ENCODE assay signal across 20 cellular contexts in the genomic region with DNA sequence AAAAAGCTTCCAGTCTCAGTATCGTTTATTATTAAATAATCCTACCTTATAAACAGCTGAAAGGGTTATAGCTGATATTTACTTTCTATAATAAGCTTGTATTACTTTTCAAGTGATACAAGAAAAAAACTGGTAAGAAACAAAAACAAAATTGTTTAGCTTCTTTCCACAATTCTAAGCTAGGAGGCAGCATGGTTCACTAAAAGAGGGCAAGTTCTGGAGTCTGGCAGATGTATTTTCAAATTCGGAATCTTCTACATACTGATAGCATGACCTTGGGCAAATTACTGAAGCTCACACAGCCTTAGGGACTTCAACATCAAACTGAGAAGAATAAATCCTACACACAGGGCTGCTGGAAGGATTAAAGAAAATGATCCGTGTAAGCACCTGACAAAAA. TPM values are rescaled to one million over a fixed set of nuclear protein-coding genes. Genes with fewer than 3 reads are reported as not detected.
DNase-seq lines count a peak whose midpoint lies in the region; ATAC-seq, FAIRE-seq and TF ChIP-seq lines count a peak whose summit lies in the region.
"Had no signal": no experiment of that assay in that cellular context is flagged by ENCODE, and none has a peak within 500 bp of the region (broad histone marks: within the 10 kb centered on the region; RNA-seq: fewer than 3 reads in every experiment).

No MANE protein-coding gene starts in this region.

- TF ChIP-seq CTCF in MCF 10A (IDR thresholded peaks at IDR 0.05; ENCODE audit: unreplicated experiment): no peak
- peak in 1 of 2 donors; percentile 38 for TF ChIP-seq CTCF in mammary epithelial cell (conservative IDR thresholded peaks at IDR 0.05 in 1 of 2, IDR thresholded peaks at IDR 0.05 in 1 of 2; ENCODE audit: extremely low read depth in 1 of 2, insufficient read depth in 1 of 2, low read depth in 1 of 2, low read length in 2 of 2)
- peak in 1 of 3 experiments; percentile 4; a peak in 1 of 4 replicates for TF ChIP-seq CTCF in H1 (IDR thresholded peaks at IDR 0.05; ENCODE audit: control extremely low read depth in 1 of 3, insufficient read depth in 1 of 3, low read depth in 1 of 3, low read length in 3 of 3)
- TF ChIP-seq CTCF in vagina (IDR thresholded peaks at IDR 0.05): no peak
- TF ChIP-seq CTCF in neural progenitor cell (IDR thresholded peaks at IDR 0.05): no peak

- POLR2A ChIA-PET in MCF 10A (lab: Yijun Ruan, JAX): interaction anchor here (1.0 to 1.3 kb wide), 7 partner anchors 21 to 110 kb away, joined by 3 to 5 read pairs (median 4); a partner anchor contains a TSS
- POLR2A ChIA-PET in H1 (lab: Charles Lee; ENCODE audit: partially characterized antibody): interaction anchor here (0.6 to 2.0 kb wide), 2 partner anchors 115 to 167 kb away, joined by 3 to 6 read pairs; a partner anchor contains a TSS

- H3K27ac ChIP-seq in mammary epithelial cell (ENCODE audit: insufficient read depth, low read depth, low read length) (no peak overlapping the region), H1 (ENCODE audit: low read depth, low read length) (peak overlapping the region; percentile 2; the same call in 1 of the 2 replicates), vagina (peak overlapping the region; percentile 18), neural progenitor cell (no peak overlapping the region)
- H3K27ac ChIP-seq: neutrophil had no signal

- peaks cover 12% of the 10 kb centered on the region for H3K36me3 Mint-ChIP-seq in MCF 10A (ENCODE audit: insufficient read depth, unreplicated experiment)
- peaks cover 5% of the 10 kb centered on the region for H3K36me3 Mint-ChIP-seq in neural progenitor cell

- DNase-seq in MCF 10A (ENCODE audit: unreplicated experiment) (peak; percentile 38), mammary epithelial cell (no peak), H1 (ENCODE audit: low read depth in 1 of 2, low spot score in 2 of 2) (no peak), vagina (ENCODE audit: extremely low spot score in 2 of 2) (no peak), HK-2 (ENCODE audit: unreplicated experiment) (no peak), neural progenitor cell (ENCODE audit: low spot score) (no peak)
- DNase-seq: activated CD4-positive, alpha-beta T cell treated with anti-CD3 and anti-CD28 coated beads, Interleukin-2, amount 10 ng/mL, durations not matched to agents 7 days and 5 days; activated naive CD8-positive, alpha-beta T cell treated with anti-CD3 and anti-CD28 coated beads, Interleukin-2, amount 50 U/mL, for 24 hours; activated T-cell treated with anti-CD3 and anti-CD28 coated beads, Interleukin-2, amount 50 U/mL, for 1 hour; cerebellar nuclear complex; NCI-H1105 treated with DMSO at 0.1 percent for 48 hours; NCI-H446 had no signal

- H2BK15ac ChIP-seq in H1 (ENCODE audit: low read length): no peak overlapping the region

- no peak overlapping the region for H4K91ac ChIP-seq in H1 (replicated peaks; ENCODE audit: insufficient read length, low read length)

- BruUV-seq in MCF 10A (replicated peaks; lab: Mats Ljungman, UMichigan) (no TSS peak), mammary epithelial cell (replicated peaks; lab: Mats Ljungman, UMichigan) (no TSS peak)

- no peaks in the 10 kb centered on the region for H3K9me3 ChIP-seq in mammary epithelial cell (replicated peaks; ENCODE audit: insufficient read depth, low read length)
- no peaks in the 10 kb centered on the region for H3K9me3 ChIP-seq in H1 (ENCODE audit: insufficient read depth in 2 of 2, low read depth in 1 of 2, low read length in 1 of 2)
- H3K9me3 ChIP-seq in mucosa of stomach (ENCODE audit: control insufficient read depth, low read length): no peaks in the 10 kb centered on the region
- H3K9me3 ChIP-seq in vagina: no peaks in the 10 kb centered on the region
- H3K9me3 ChIP-seq in neural progenitor cell (ENCODE audit: low read depth): no peaks in the 10 kb centered on the region
- H3K9me3 ChIP-seq: neutrophil had no signal

- peak in 1 of 2 experiments; percentile 28; a peak in 1 of 4 replicates for TF ChIP-seq RAD21 in H1 (IDR thresholded peaks at IDR 0.05 in 1 of 2, conservative IDR thresholded peaks at IDR 0.05 in 1 of 2; ENCODE audit: low read depth in 2 of 2, low read length in 2 of 2)

- H4K5ac ChIP-seq in H1 (ENCODE audit: insufficient read length, low read depth, low read length): no peak overlapping the region

- no peaks in the 10 kb centered on the region; the same call in 1 of the 2 replicates for H3K23me2 ChIP-seq in H1 (ENCODE audit: low read depth, low read length)

- H3K79me1 ChIP-seq in H1 (ENCODE audit: low read depth, low read length): peaks cover 4% of the 10 kb centered on the region

- H3K27ac Mint-ChIP-seq in MCF 10A (ENCODE audit: low read depth, unreplicated experiment) (no peak overlapping the region), neural progenitor cell (no peak overlapping the region)
- H3K27ac Mint-ChIP-seq: activated CD4-positive, alpha-beta T cell treated with anti-CD3 and anti-CD28 coated beads, Interleukin-2, amount 10 ng/mL, durations not matched to agents 7 days and 5 days; activated naive CD8-positive, alpha-beta T cell treated with anti-CD3 and anti-CD28 coated beads, Interleukin-2, amount 50 U/mL, for 24 hours; stimulated activated effector memory CD8-positive, alpha-beta T cell treated with anti-CD3 and anti-CD28 coated beads, Interleukin-12 subunit alpha, Interleukin-12 subunit beta, amount 100 ng/mL, for 72 hours had no signal

- no peak overlapping the region for H2BK120ac ChIP-seq in H1 (replicated peaks; ENCODE audit: low read depth, low read length)

- H3K27me3 ChIP-seq in mammary epithelial cell (ENCODE audit: insufficient read depth, low read length) (no peaks in the 10 kb centered on the region), H1 (replicated peaks in 1 of 4; ENCODE audit: control insufficient read depth in 3 of 4, extremely low read depth in 1 of 4, insufficient read depth in 3 of 4, low read length in 3 of 4) (no peaks in the 10 kb centered on the region), mucosa of stomach (ENCODE audit: control insufficient read depth, insufficient read depth, low read length) (no peaks in the 10 kb centered on the region), vagina (no peaks in the 10 kb centered on the region), neural progenitor cell (no peaks in the 10 kb centered on the region)
- H3K27me3 ChIP-seq: neutrophil had no signal

- H2AFZ ChIP-seq in mammary epithelial cell (ENCODE audit: low read depth, low read length) (no peak overlapping the region), H1 (ENCODE audit: low read length) (no peak overlapping the region), neural progenitor cell (replicated peaks) (no peak overlapping the region)

- CTCF ChIA-PET in MCF 10A (lab: Yijun Ruan, JAX): interaction anchor here (0.6 to 2.6 kb wide), 12 partner anchors 9 to 196 kb away, joined by 3 to 10 read pairs (median 4); a partner anchor contains a TSS
- CTCF ChIA-PET in mammary epithelial cell (lab: Charles Lee; ENCODE audit: low non-redundant PET): interaction anchor here (0.6 kb wide), 2 partner anchors 16 to 73 kb away, joined by 3 to 6 read pairs; no protein-coding TSS in a partner anchor
- CTCF ChIA-PET in H1 (lab: Charles Lee; ENCODE audit: partially characterized antibody): interaction anchor here (0.6 to 12.9 kb wide), 22 partner anchors 9 to 238 kb away, joined by 3 to 184 read pairs (median 5); a partner anchor contains a TSS

- in situ Hi-C loops in mammary epithelial cell (cut with MboI; ENCODE audit: low sequenced_read_pairs in 2 of 2): no loop called here

- H3K27me3 Mint-ChIP-seq in MCF 10A (ENCODE audit: insufficient read depth, unreplicated experiment): no peaks in the 10 kb centered on the region
- no peaks in the 10 kb centered on the region for H3K27me3 Mint-ChIP-seq in neural progenitor cell (ENCODE audit: insufficient read depth, low read depth)
- H3K27me3 Mint-ChIP-seq: activated CD4-positive, alpha-beta T cell treated with anti-CD3 and anti-CD28 coated beads, Interleukin-2, amount 10 ng/mL, durations not matched to agents 7 days and 5 days; activated naive CD8-positive, alpha-beta T cell treated with anti-CD3 and anti-CD28 coated beads, Interleukin-2, amount 50 U/mL, for 24 hours had no signal

- H2AK5ac ChIP-seq in H1 (ENCODE audit: low read depth, low read length): no peak overlapping the region; the same call in 1 of the 2 replicates

- intact Hi-C loops in MCF 10A (cut with micrococcal nuclease) (loop anchor here (2.0 kb wide), 1 partner anchor 108 kb away; no protein-coding TSS in a partner anchor), mammary epithelial cell (cut with micrococcal nuclease) (loop anchor here (5.0 kb wide), 1 partner anchor 193 kb away; a partner anchor contains a TSS), vagina (cut with DNase I) (no loop called here)

- dilution Hi-C loops in mammary epithelial cell (cut with HindIII; ENCODE audit: low sequenced_read_pairs): no loop called here

- no peak overlapping the region for H3K14ac ChIP-seq in H1 (ENCODE audit: insufficient read length)

- H3F3A ChIP-seq in neural progenitor cell (ENCODE audit: low read depth): peaks cover 9% of the 10 kb centered on the region

- H2BK5ac ChIP-seq in H1 (ENCODE audit: low read depth, low read length): no peak overlapping the region; the same call in 1 of the 2 replicates

- H3K36me3 ChIP-seq in mammary epithelial cell (ENCODE audit: insufficient read depth, low read length) (no peaks in the 10 kb centered on the region), H1 (ENCODE audit: control insufficient read depth in 2 of 4, insufficient read depth in 4 of 4, low read length in 3 of 4) (no peaks in the 10 kb centered on the region), mucosa of stomach (ENCODE audit: control insufficient read depth, insufficient read depth, low read length) (no peaks in the 10 kb centered on the region), vagina (peaks cover 0 to 2% of the 10 kb centered on the region in 2 donors), neural progenitor cell (no peaks in the 10 kb centered on the region)
- H3K36me3 ChIP-seq: neutrophil had no signal

- no peak for FAIRE-seq in H1 (lab: Jason Lieb, UNC)
- FAIRE-seq: GM12878, islet of Langerhans, urothelium cell line had no signal

- 86% methylated on average over 3 of the region's 3 CpGs for WGBS in mammary epithelial cell (ENCODE audit: low coverage, missing lambda C conversion rate)
- WGBS in H1 (ENCODE audit: extremely low coverage in 1 of 2, insufficient coverage in 1 of 2, insufficient read length in 1 of 2, insufficient replicate concordance in 2 of 2, low coverage in 1 of 2, low lambda C conversion rate in 2 of 2, missing lambda C conversion rate in 1 of 2), 2 experiments: 94% methylated on average over 3 of the region's 3 CpGs; no CpG with 5 or more reads in 1 of the 2 experiments

- no peak overlapping the region for H3K23ac ChIP-seq in H1 (ENCODE audit: insufficient read length)

- no peak overlapping the region for H3K4me3 ChIP-seq in mammary epithelial cell (replicated peaks in 1 of 3; ENCODE audit: insufficient read depth in 1 of 3, low read depth in 2 of 3, low read length in 3 of 3)
- H3K4me3 ChIP-seq in H1 (ENCODE audit: extremely low read depth in 1 of 4, insufficient read depth in 2 of 4, low read depth in 3 of 4, low read length in 4 of 4): no peak overlapping the region
- no peak overlapping the region for H3K4me3 ChIP-seq in mucosa of stomach (ENCODE audit: low read length)
- H3K4me3 ChIP-seq in vagina: no peak overlapping the region
- H3K4me3 ChIP-seq in neural progenitor cell: no peak overlapping the region
- H3K4me3 ChIP-seq: GM12878, skin epidermis had no signal

- peak overlapping the region; percentile 90; the same call in 1 of the 2 replicates for H2BK12ac ChIP-seq in H1 (ENCODE audit: low read depth, low read length)

- TF ChIP-seq EP300 in H1 (IDR thresholded peaks at IDR 0.05; ENCODE audit: borderline replicate concordance in 1 of 2, low read depth in 2 of 2, low read length in 2 of 2): no peak

- H3K4me3 Mint-ChIP-seq in MCF 10A (ENCODE audit: unreplicated experiment) (no peak overlapping the region), neural progenitor cell (no peak overlapping the region)
- H3K4me3 Mint-ChIP-seq: activated CD4-positive, alpha-beta T cell treated with anti-CD3 and anti-CD28 coated beads, Interleukin-2, amount 10 ng/mL, durations not matched to agents 7 days and 5 days; activated naive CD8-positive, alpha-beta T cell treated with anti-CD3 and anti-CD28 coated beads, Interleukin-2, amount 50 U/mL, for 24 hours; stimulated activated effector memory CD8-positive, alpha-beta T cell treated with anti-CD3 and anti-CD28 coated beads, Interleukin-12 subunit alpha, Interleukin-12 subunit beta, amount 100 ng/mL, for 72 hours had no signal

- TF ChIP-seq POLR2A in H1 (IDR thresholded peaks at IDR 0.05; ENCODE audit: control extremely low read depth in 1 of 2, low read depth in 2 of 2, low read length in 2 of 2): no peak
- TF ChIP-seq POLR2A in vagina (IDR thresholded peaks at IDR 0.05): no peak

- H3K9me3 Mint-ChIP-seq in MCF 10A (ENCODE audit: unreplicated experiment): no peaks in the 10 kb centered on the region
- H3K9me3 Mint-ChIP-seq in neural progenitor cell: no peaks in the 10 kb centered on the region
- H3K9me3 Mint-ChIP-seq: activated CD4-positive, alpha-beta T cell treated with anti-CD3 and anti-CD28 coated beads, Interleukin-2, amount 10 ng/mL, durations not matched to agents 7 days and 5 days; activated naive CD8-positive, alpha-beta T cell treated with anti-CD3 and anti-CD28 coated beads, Interleukin-2, amount 50 U/mL, for 24 hours; stimulated activated effector memory CD8-positive, alpha-beta T cell treated with anti-CD3 and anti-CD28 coated beads, Interleukin-12 subunit alpha, Interleukin-12 subunit beta, amount 100 ng/mL, for 72 hours had no signal

- no peak overlapping the region for H3K18ac ChIP-seq in H1 (ENCODE audit: extremely low read depth, low read length)

- H3K56ac ChIP-seq in H1 (replicated peaks; ENCODE audit: insufficient read length, low read depth, low read length): no peak overlapping the region

- H4K20me1 ChIP-seq in mammary epithelial cell (ENCODE audit: insufficient read depth, low read length) (no peaks in the 10 kb centered on the region), H1 (replicated peaks in 1 of 2; ENCODE audit: control insufficient read depth in 1 of 2, insufficient read depth in 2 of 2, low read length in 2 of 2) (peaks cover 2 to 7% of the 10 kb centered on the region in 2 experiments), neural progenitor cell (ENCODE audit: low read depth) (peaks cover 25% of the 10 kb centered on the region)

- H3K4me2 ChIP-seq in mammary epithelial cell (ENCODE audit: insufficient read depth, low read depth, low read length) (no peak overlapping the region), H1 (ENCODE audit: insufficient read depth in 1 of 2, low read depth in 2 of 2, low read length in 2 of 2) (no peak overlapping the region), neural progenitor cell (no peak overlapping the region)

- H3K4me1 Mint-ChIP-seq in MCF 10A (ENCODE audit: insufficient read depth, unreplicated experiment) (peaks cover 27% of the 10 kb centered on the region), neural progenitor cell (peaks cover 8% of the 10 kb centered on the region)

- peaks cover 33% of the 10 kb centered on the region for H3K79me2 ChIP-seq in mammary epithelial cell (ENCODE audit: insufficient read depth, low read length)
- H3K79me2 ChIP-seq in H1 (ENCODE audit: control insufficient read depth in 1 of 2, insufficient read depth in 2 of 2, low read length in 2 of 2): peaks cover 0 to 14% of the 10 kb centered on the region in 2 experiments; a peak in 3 of 4 replicates
- H3K79me2 ChIP-seq in neural progenitor cell (ENCODE audit: low read depth): no peaks in the 10 kb centered on the region

- peaks cover 36% of the 10 kb centered on the region for H3K4me1 ChIP-seq in mammary epithelial cell (ENCODE audit: insufficient read depth, low read length)
- peaks cover 19 to 38% (median 20%) of the 10 kb centered on the region in 4 experiments for H3K4me1 ChIP-seq in H1 (replicated peaks in 1 of 4; ENCODE audit: control insufficient read depth in 3 of 4, insufficient read depth in 4 of 4, low read length in 3 of 4)
- H3K4me1 ChIP-seq in mucosa of stomach (ENCODE audit: control insufficient read depth, insufficient read depth, low read length): peaks cover 43% of the 10 kb centered on the region
- H3K4me1 ChIP-seq in vagina: peaks cover 32% of the 10 kb centered on the region
- peaks cover 17% of the 10 kb centered on the region for H3K4me1 ChIP-seq in neural progenitor cell

- H4K8ac ChIP-seq in H1 (ENCODE audit: extremely low read depth, insufficient read depth, low read length): no peak overlapping the region

- ATAC-seq in HG02759 (IDR thresholded peaks at IDR 0.05; ENCODE audit: unreplicated experiment): no peak
- ATAC-seq: activated naive CD8-positive, alpha-beta T cell treated with anti-CD3 and anti-CD28 coated beads, Interleukin-2, amount 50 U/mL, for 24 hours; GM12878; stimulated activated effector memory CD8-positive, alpha-beta T cell treated with anti-CD3 and anti-CD28 coated beads, Interleukin-12 subunit alpha, Interleukin-12 subunit beta, amount 100 ng/mL, for 72 hours had no signal

- H3K4ac ChIP-seq in H1 (replicated peaks; ENCODE audit: insufficient read length, low read depth, low read length): no peak overlapping the region

- H2BK20ac ChIP-seq in H1 (ENCODE audit: low read length): no peak overlapping the region

- H3K9ac ChIP-seq in mammary epithelial cell (ENCODE audit: insufficient read depth, low read length): no peak overlapping the region
- H3K9ac ChIP-seq in H1 (replicated peaks in 1 of 4; ENCODE audit: extremely low read depth in 1 of 4, low read depth in 3 of 4, low read length in 3 of 4): no peak overlapping the region
- peak overlapping the region; percentile 30 for H3K9ac ChIP-seq in mucosa of stomach (ENCODE audit: low read length)
- no peak overlapping the region for H3K9ac ChIP-seq in neural progenitor cell

RNA-seq across cellular contexts. Expression of a gene that starts 15.4 kb away (rescaled TPM):
- total RNA-seq in MCF 10A (2022) (0.26 and 0.52 TPM in 2 replicates), mammary epithelial cell (under 1 TPM in 1 of 2 donors, not detected in 1; 0.21 TPM), vagina (2.9 TPM), neural progenitor cell (ENCODE audit: low replicate concordance) (not detected in 2 replicates)
- polyA plus RNA-seq in mammary epithelial cell (0.05 TPM), H1 (2011; rRNA removed) (0.06 and 0.19 TPM in 2 replicates)
- polyA minus RNA-seq in mammary epithelial cell: not detected
- total RNA-seq in H1 (2021; fragmentation: NEBNext Ultra II Directional; extraction: Animal tissue kit (Norgen Biotek cat#: 25700)): 0.56 and 0.57 TPM in 2 replicates
- 0.09 TPM for polyA plus RNA-seq in H1 (2011; cell fraction: cytosol; rRNA removed)
- polyA plus RNA-seq in H1 (2011; cell fraction: nucleus; rRNA removed): 0.19 TPM
- polyA plus RNA-seq in H1 (2012, experiment 1 of 2): 0.75 to 1.7 TPM (median 1.1 TPM) in 4 replicates
- 0.87 TPM for polyA plus RNA-seq in H1 (2012, experiment 2 of 2)
- 0.20 TPM for polyA plus RNA-seq in H1 (2013, experiment 1 of 2)
- polyA plus RNA-seq in H1 (2013, experiment 2 of 2): 0.24 TPM
- 0.13 TPM in 1 of 2 replicates, not detected in the other for polyA minus RNA-seq in H1 (2011; rRNA and poly(A)+ RNA removed)
- polyA minus RNA-seq in H1 (2011; cell fraction: cytosol; rRNA and poly(A)+ RNA removed): not detected
- polyA minus RNA-seq in H1 (2011; cell fraction: nucleus; rRNA and poly(A)+ RNA removed): 0.80 TPM

RNA-seq across cellular contexts. Expression of a gene that starts 21.3 kb away (rescaled TPM):
- total RNA-seq in MCF 10A (2022) (7.2 and 8.2 TPM in 2 replicates), mammary epithelial cell (1 to 10 TPM; 1.0 to 1.2 TPM), vagina (69.7 TPM), neural progenitor cell (ENCODE audit: low replicate concordance) (2.8 and 3.0 TPM in 2 replicates)
- polyA plus RNA-seq in mammary epithelial cell (1.3 TPM), H1 (2011; rRNA removed) (81.5 and 102 TPM in 2 replicates)
- not detected for polyA minus RNA-seq in mammary epithelial cell
- total RNA-seq in H1 (2021; fragmentation: NEBNext Ultra II Directional; extraction: Animal tissue kit (Norgen Biotek cat#: 25700)): 22.7 and 25.9 TPM in 2 replicates
- polyA plus RNA-seq in H1 (2011; cell fraction: cytosol; rRNA removed): 59.2 TPM
- polyA plus RNA-seq in H1 (2011; cell fraction: nucleus; rRNA removed): 56.4 TPM
- 21.1 to 35.2 TPM (median 30.6 TPM) in 4 replicates for polyA plus RNA-seq in H1 (2012, experiment 1 of 2)
- 35.5 TPM for polyA plus RNA-seq in H1 (2012, experiment 2 of 2)
- polyA plus RNA-seq in H1 (2013, experiment 1 of 2): 29.6 TPM
- polyA plus RNA-seq in H1 (2013, experiment 2 of 2): 28.9 TPM
- 8.3 and 8.8 TPM in 2 replicates for polyA minus RNA-seq in H1 (2011; rRNA and poly(A)+ RNA removed)
- 14.4 TPM for polyA minus RNA-seq in H1 (2011; cell fraction: cytosol; rRNA and poly(A)+ RNA removed)
- polyA minus RNA-seq in H1 (2011; cell fraction: nucleus; rRNA and poly(A)+ RNA removed): 17.8 TPM

RNA-seq across cellular contexts. Expression of a gene that starts 21.7 kb away (rescaled TPM):
- total RNA-seq in MCF 10A (2022): 19.2 and 19.9 TPM in 2 replicates
- total RNA-seq in mammary epithelial cell: 10 to 100 TPM; 20.2 to 21.2 TPM
- 36.6 TPM for polyA plus RNA-seq in mammary epithelial cell
- polyA minus RNA-seq in mammary epithelial cell: 40.3 TPM
- total RNA-seq in H1 (2021; fragmentation: NEBNext Ultra II Directional; extraction: Animal tissue kit (Norgen Biotek cat#: 25700)): 10.7 and 11.2 TPM in 2 replicates
- polyA plus RNA-seq in H1 (2011; rRNA removed): 21.8 and 23.7 TPM in 2 replicates
- 29.4 TPM for polyA plus RNA-seq in H1 (2011; cell fraction: cytosol; rRNA removed)
- 40.8 TPM for polyA plus RNA-seq in H1 (2011; cell fraction: nucleus; rRNA removed)
- polyA plus RNA-seq in H1 (2012, experiment 1 of 2): 11.4 to 14.9 TPM (median 14.1 TPM) in 4 replicates
- 15.7 TPM for polyA plus RNA-seq in H1 (2012, experiment 2 of 2)
- 8.8 TPM for polyA plus RNA-seq in H1 (2013, experiment 1 of 2)
- 7.9 TPM for polyA plus RNA-seq in H1 (2013, experiment 2 of 2)
- 15.7 and 27.7 TPM in 2 replicates for polyA minus RNA-seq in H1 (2011; rRNA and poly(A)+ RNA removed)
- 11.6 TPM for polyA minus RNA-seq in H1 (2011; cell fraction: cytosol; rRNA and poly(A)+ RNA removed)
- polyA minus RNA-seq in H1 (2011; cell fraction: nucleus; rRNA and poly(A)+ RNA removed): 13.3 TPM
- total RNA-seq in vagina: 34.4 TPM
- 19.3 and 20.2 TPM in 2 replicates for total RNA-seq in neural progenitor cell (ENCODE audit: low replicate concordance)

RNA-seq across cellular contexts. Expression of a gene that starts 22.1 kb away (rescaled TPM):
- 55.1 and 58.1 TPM in 2 replicates for total RNA-seq in MCF 10A (2022)
- 10 to 100 TPM; 12.0 to 40.9 TPM for total RNA-seq in mammary epithelial cell
- 48.4 TPM for polyA plus RNA-seq in mammary epithelial cell
- polyA minus RNA-seq in mammary epithelial cell: 31.5 TPM
- 39.5 and 43.8 TPM in 2 replicates for total RNA-seq in H1 (2021; fragmentation: NEBNext Ultra II Directional; extraction: Animal tissue kit (Norgen Biotek cat#: 25700))
- polyA plus RNA-seq in H1 (2011; rRNA removed): 45.4 and 47.2 TPM in 2 replicates
- polyA plus RNA-seq in H1 (2011; cell fraction: cytosol; rRNA removed): 58.5 TPM
- 40.6 TPM for polyA plus RNA-seq in H1 (2011; cell fraction: nucleus; rRNA removed)
- 46.9 to 61.4 TPM (median 54.1 TPM) in 4 replicates for polyA plus RNA-seq in H1 (2012, experiment 1 of 2)
- 25.1 TPM for polyA plus RNA-seq in H1 (2012, experiment 2 of 2)
- polyA plus RNA-seq in H1 (2013, experiment 1 of 2): 57.1 TPM
- polyA plus RNA-seq in H1 (2013, experiment 2 of 2): 51.5 TPM
- polyA minus RNA-seq in H1 (2011; rRNA and poly(A)+ RNA removed): 26.1 and 28.2 TPM in 2 replicates
- 26.9 TPM for polyA minus RNA-seq in H1 (2011; cell fraction: cytosol; rRNA and poly(A)+ RNA removed)
- polyA minus RNA-seq in H1 (2011; cell fraction: nucleus; rRNA and poly(A)+ RNA removed): 10.4 TPM
- 14.0 TPM for total RNA-seq in vagina
- 23.3 and 49.3 TPM in 2 replicates for total RNA-seq in neural progenitor cell (ENCODE audit: low replicate concordance)

RNA-seq across cellular contexts. Expression of a gene that starts 30.1 kb away (rescaled TPM):
- total RNA-seq in MCF 10A (2022): 31.8 and 36.1 TPM in 2 replicates
- 10 to 100 TPM; 18.2 to 34.5 TPM for total RNA-seq in mammary epithelial cell
- polyA plus RNA-seq in mammary epithelial cell: 18.9 TPM
- polyA minus RNA-seq in mammary epithelial cell: 12.1 TPM
- 24.1 and 25.0 TPM in 2 replicates for total RNA-seq in H1 (2021; fragmentation: NEBNext Ultra II Directional; extraction: Animal tissue kit (Norgen Biotek cat#: 25700))
- 10.8 and 13.8 TPM in 2 replicates for polyA plus RNA-seq in H1 (2011; rRNA removed)
- 20.3 TPM for polyA plus RNA-seq in H1 (2011; cell fraction: cytosol; rRNA removed)
- polyA plus RNA-seq in H1 (2011; cell fraction: nucleus; rRNA removed): 13.7 TPM
- polyA plus RNA-seq in H1 (2012, experiment 1 of 2): 15.4 to 21.6 TPM (median 20.6 TPM) in 4 replicates
- 8.8 TPM for polyA plus RNA-seq in H1 (2012, experiment 2 of 2)
- polyA plus RNA-seq in H1 (2013, experiment 1 of 2): 15.6 TPM
- 17.2 TPM for polyA plus RNA-seq in H1 (2013, experiment 2 of 2)
- 7.7 and 9.4 TPM in 2 replicates for polyA minus RNA-seq in H1 (2011; rRNA and poly(A)+ RNA removed)
- 9.2 TPM for polyA minus RNA-seq in H1 (2011; cell fraction: cytosol; rRNA and poly(A)+ RNA removed)
- polyA minus RNA-seq in H1 (2011; cell fraction: nucleus; rRNA and poly(A)+ RNA removed): 7.6 TPM
- 19.6 TPM for total RNA-seq in vagina
- 13.2 and 16.3 TPM in 2 replicates for total RNA-seq in neural progenitor cell (ENCODE audit: low replicate concordance)

Comparison
In these comparisons a context has a peak if more than half of its experiments do, and no peak if none do; other contexts are left out.
1. H3K27ac ChIP-seq: peak in H1 (single experiment) and vagina (single experiment); none in mammary epithelial cell (single experiment) and neural progenitor cell (single experiment).